ENCODE assay signal across 1 cellular context in the genomic region with DNA sequence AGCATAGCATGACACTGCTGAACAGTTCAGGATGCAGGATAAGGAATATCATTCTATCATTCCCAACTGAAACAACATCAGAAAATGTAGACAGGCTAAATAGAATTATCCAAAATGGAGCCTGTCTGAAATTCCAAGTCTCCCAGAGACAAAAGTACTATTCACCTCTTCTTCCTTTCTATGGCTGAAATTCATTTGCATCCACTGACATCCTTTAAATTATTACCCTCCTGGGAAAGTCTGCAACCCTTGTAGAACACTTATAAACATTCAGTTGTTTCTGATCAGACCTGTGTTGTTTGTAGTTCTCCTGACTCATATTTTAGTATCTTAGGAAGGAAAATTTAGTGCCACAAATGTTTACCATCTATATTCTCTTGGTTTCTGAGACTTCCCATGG.
TF ChIP-seq lines count a peak whose summit lies in the region.

No MANE protein-coding gene starts in this region.

TF ChIP-seq in A549, 52 proteins besides CTCF, POLR2A, EP300 and RAD21 (continued from another document):
- TF ChIP-seq HEYL (CRISPR knock-in tag; IDR thresholded peaks at IDR 0.05) (no peak), NR3C1 (IDR thresholded peaks at IDR 0.05) (no peak), EHMT2 (IDR thresholded peaks at IDR 0.05; ENCODE audit: low read depth) (no peak), FOSB (CRISPR knock-in tag; IDR thresholded peaks at IDR 0.05) (no peak), MAFK (IDR thresholded peaks at IDR 0.05; ENCODE audit: partially characterized antibody) (no peak), HOXB5 (CRISPR knock-in tag; IDR thresholded peaks at IDR 0.05) (no peak), KDM5A (IDR thresholded peaks at IDR 0.05) (no peak)
- TF ChIP-seq, protein P1, sequence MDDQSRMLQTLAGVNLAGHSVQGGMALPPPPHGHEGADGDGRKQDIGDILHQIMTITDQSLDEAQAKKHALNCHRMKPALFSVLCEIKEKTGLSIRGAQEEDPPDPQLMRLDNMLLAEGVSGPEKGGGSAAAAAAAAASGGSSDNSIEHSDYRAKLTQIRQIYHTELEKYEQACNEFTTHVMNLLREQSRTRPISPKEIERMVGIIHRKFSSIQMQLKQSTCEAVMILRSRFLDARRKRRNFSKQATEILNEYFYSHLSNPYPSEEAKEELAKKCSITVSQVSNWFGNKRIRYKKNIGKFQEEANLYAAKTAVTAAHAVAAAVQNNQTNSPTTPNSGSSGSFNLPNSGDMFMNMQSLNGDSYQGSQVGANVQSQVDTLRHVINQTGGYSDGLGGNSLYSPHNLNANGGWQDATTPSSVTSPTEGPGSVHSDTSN (IDR thresholded peaks at IDR 0.05), result no peak
- TF ChIP-seq, protein P2, sequence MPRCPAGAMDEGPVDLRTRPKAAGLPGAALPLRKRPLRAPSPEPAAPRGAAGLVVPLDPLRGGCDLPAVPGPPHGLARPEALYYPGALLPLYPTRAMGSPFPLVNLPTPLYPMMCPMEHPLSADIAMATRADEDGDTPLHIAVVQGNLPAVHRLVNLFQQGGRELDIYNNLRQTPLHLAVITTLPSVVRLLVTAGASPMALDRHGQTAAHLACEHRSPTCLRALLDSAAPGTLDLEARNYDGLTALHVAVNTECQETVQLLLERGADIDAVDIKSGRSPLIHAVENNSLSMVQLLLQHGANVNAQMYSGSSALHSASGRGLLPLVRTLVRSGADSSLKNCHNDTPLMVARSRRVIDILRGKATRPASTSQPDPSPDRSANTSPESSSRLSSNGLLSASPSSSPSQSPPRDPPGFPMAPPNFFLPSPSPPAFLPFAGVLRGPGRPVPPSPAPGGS (IDR thresholded peaks at IDR 0.05), result no peak
